In genomic region chr10:46547881-46548780, GRCh38 we compare ENCODE assay signal across 11 cellular contexts. TPM values are rescaled to one million over a fixed set of nuclear protein-coding genes. Genes with fewer than 3 reads are reported as not detected.
DNase-seq lines count a peak whose midpoint lies in the region; ATAC-seq and TF ChIP-seq lines count a peak whose summit lies in the region.
"Had no signal": no experiment of that assay in that cellular context is flagged by ENCODE, and none has a peak within 500 bp of the region (broad histone marks: within the 10 kb centered on the region; RNA-seq: fewer than 3 reads in every experiment).

No MANE protein-coding gene starts in this region.

- TF ChIP-seq CTCF in psoas muscle (IDR thresholded peaks at IDR 0.05) = no peak

- POLR2A ChIA-PET in HEK293T (lab: Yijun Ruan, JAX) = no interaction called here

- H3K27ac ChIP-seq in psoas muscle = no peak overlapping the region

- CTCF ChIA-PET in HEK293T (lab: Yijun Ruan, JAX) = no interaction called here

- WGBS in psoas muscle, 3 donors = 62 to 71% (median 65%) methylated on average over 11 of the region's 11 CpGs

- intact Hi-C loops in left ventricle myocardium superior (cut with micrococcal nuclease) (no loop called here), psoas muscle (cut with DNase I) (no loop called here)

- no peaks in the 10 kb centered on the region for H3K4me1 ChIP-seq in psoas muscle

- peaks cover 0 to 20% (median 2%) of the 10 kb centered on the region in 3 donors for H3K27me3 ChIP-seq in psoas muscle (ENCODE audit: insufficient read depth in 3 of 3, low read length in 2 of 3)

- H3K9me3 ChIP-seq in psoas muscle = no peaks in the 10 kb centered on the region

- H3K36me3 ChIP-seq in psoas muscle (ENCODE audit: insufficient read depth in 1 of 2, low read depth in 1 of 2) = no peaks in the 10 kb centered on the region

- no peak for ATAC-seq in left ventricle myocardium superior
- no peak for ATAC-seq in psoas muscle
- no peak for ATAC-seq in GM18858 (IDR thresholded peaks at IDR 0.05; ENCODE audit: unreplicated experiment)
- ATAC-seq in GM21737 (IDR thresholded peaks at IDR 0.05; ENCODE audit: unreplicated experiment) = no peak
- ATAC-seq: esophagus mucosa, T-cell had no signal

- DNase-seq in Daoy (ENCODE audit: low read depth) = peak; percentile 17
- DNase-seq in RPMI7951 (ENCODE audit: low read depth) = peak; percentile 38
- peak; percentile 22 for DNase-seq in left ventricle myocardium superior
- DNase-seq in psoas muscle = peak; percentile 15 to 35
- DNase-seq in LoVo (ENCODE audit: low spot score) = no peak
- no peak for DNase-seq in HEK293T (ENCODE audit: extremely low spot score)
- DNase-seq: NCI-H187 treated with DMSO at 0.1 percent for 48 hours had no signal

- no peak overlapping the region for H3K4me3 ChIP-seq in psoas muscle

TF ChIP-seq in HEK293T, 16 proteins besides CTCF, POLR2A, EP300 and RAD21:
- no peak for TF ChIP-seq HDGF (IDR thresholded peaks at IDR 0.05; ENCODE audit: borderline replicate concordance)
- TF ChIP-seq SP1 (IDR thresholded peaks at IDR 0.05) = no peak
- TF ChIP-seq FOXA1 (IDR thresholded peaks at IDR 0.05) = no peak
- no peak for TF ChIP-seq BHLHE40 (IDR thresholded peaks at IDR 0.05; ENCODE audit: borderline replicate concordance)
- no peak for TF ChIP-seq TARDBP (IDR thresholded peaks at IDR 0.05)
- no peak for TF ChIP-seq L3MBTL2 (conservative IDR thresholded peaks at IDR 0.05)
- TF ChIP-seq CTBP1 (IDR thresholded peaks at IDR 0.05; ENCODE audit: borderline replicate concordance) = no peak
- TF ChIP-seq NFRKB (IDR thresholded peaks at IDR 0.05) = no peak
- TF ChIP-seq ARNT (IDR thresholded peaks at IDR 0.05) = no peak
- no peak for TF ChIP-seq PKNOX1 (IDR thresholded peaks at IDR 0.05)
- no peak for TF ChIP-seq FOXM1 (IDR thresholded peaks at IDR 0.05; ENCODE audit: borderline replicate concordance)
- no peak for TF ChIP-seq ELF4 (IDR thresholded peaks at IDR 0.05)
- no peak for TF ChIP-seq FOXK2 (IDR thresholded peaks at IDR 0.05)
- no peak for TF ChIP-seq SUZ12 (IDR thresholded peaks at IDR 0.05)
- TF ChIP-seq LEF1 (IDR thresholded peaks at IDR 0.05; ENCODE audit: borderline replicate concordance) = no peak
- no peak for TF ChIP-seq ZNF384 (IDR thresholded peaks at IDR 0.05)

RNA-seq across cellular contexts. Expression of gene GPRIN2, which starts 8.3 kb away (rescaled TPM):
- total RNA-seq in Daoy (2014; rRNA removed; shearing (Covaris generic)) = 0.23 TPM in 1 of 2 replicates, not detected in the other
- total RNA-seq in RPMI7951 (2014; rRNA removed; shearing (Covaris generic)) = not detected in 2 replicates
- total RNA-seq in left ventricle myocardium superior (not detected), psoas muscle (not detected)
- not detected for polyA plus RNA-seq in psoas muscle
- total RNA-seq: T-cell had no signal

RNA-seq across cellular contexts. Expression of gene SYT15, which starts 30.8 kb away (rescaled TPM):
- total RNA-seq in Daoy (2014; rRNA removed; shearing (Covaris generic)) = 0.11 TPM in 1 of 2 replicates, not detected in the other
- total RNA-seq in RPMI7951 (2014; rRNA removed; shearing (Covaris generic)) = under 0.01 TPM in 1 of 2 replicates, not detected in the other
- total RNA-seq in left ventricle myocardium superior (3.6 TPM), psoas muscle (1 to 10 TPM; 1.7 to 2.8 (median 2.5) TPM)
- polyA plus RNA-seq in psoas muscle = under 1 TPM; 0.18 to 0.98 (median 0.80) TPM

Comparison
In these comparisons a context has a peak if more than half of its experiments do, and no peak if none do; other contexts are left out.
1. DNase-seq: peak in Daoy (single experiment), RPMI7951 (single experiment), left ventricle myocardium superior (single experiment) and psoas muscle (2 of 2); none in LoVo (single experiment) and HEK293T (single experiment).